Comparison of ENCODE assay signal across 18 cellular contexts in genomic region chr9:36445800-36446361, GRCh38. TPM values are rescaled to one million over a fixed set of nuclear protein-coding genes. Genes with fewer than 3 reads are reported as not detected.
DNase-seq lines count a peak whose midpoint lies in the region; ATAC-seq and TF ChIP-seq lines count a peak whose summit lies in the region.
"Had no signal": no experiment of that assay in that cellular context is flagged by ENCODE, and none has a peak within 500 bp of the region (broad histone marks: within the 10 kb centered on the region; RNA-seq: fewer than 3 reads in every experiment).

No MANE protein-coding gene starts in this region.

- TF ChIP-seq CTCF in endodermal cell (conservative IDR thresholded peaks at IDR 0.05) (no peak), mucosa of descending colon (IDR thresholded peaks at IDR 0.05) (no peak), upper lobe of right lung (IDR thresholded peaks at IDR 0.05) (no peak), uterus (IDR thresholded peaks at IDR 0.05) (no peak)

- H3K27ac Mint-ChIP-seq in endodermal cell: peak overlapping the region; percentile 11

- 90 to 91% methylated on average over 4 to 5 of the region's 5 CpGs for WGBS in endodermal cell (ENCODE audit: insufficient coverage in 1 of 2, insufficient read length in 1 of 2), 2 experiments

- peak overlapping the region; percentile 1 for H3K27ac ChIP-seq in endodermal cell (ENCODE audit: low read depth, low read length)
- H3K27ac ChIP-seq in upper lobe of right lung: no peak overlapping the region
- no peak overlapping the region for H3K27ac ChIP-seq in SJCRH30
- no peak overlapping the region for H3K27ac ChIP-seq in uterus
- H3K27ac ChIP-seq: BLaER1 treated with 17β-estradiol and CSF1 and Interleukin-3, amounts not matched to agents 10 nM and 100 nM; SK-N-MC had no signal

- peaks cover 12% of the 10 kb centered on the region for H3K36me3 Mint-ChIP-seq in endodermal cell (ENCODE audit: low read depth)

- DNase-seq in NT2/D1 (ENCODE audit: low read depth, low spot score): peak; percentile 9
- DNase-seq in endodermal cell: no peak
- no peak for DNase-seq in mucosa of descending colon
- no peak for DNase-seq in upper lobe of right lung
- DNase-seq in SJCRH30: no peak
- DNase-seq in glomerular visceral epithelial cell (ENCODE audit: extremely low spot score): no peak
- no peak for DNase-seq in uterus
- DNase-seq: CD8-positive, alpha-beta memory T cell; DMS53; EL; IMR-90; NCI-H1436 treated with DMSO at 0.1 percent for 48 hours; NCI-H2029; NCI-H526 had no signal

- H3K27me3 ChIP-seq in NT2/D1 (ENCODE audit: insufficient read depth, insufficient read length): no peaks in the 10 kb centered on the region
- H3K27me3 ChIP-seq in endodermal cell (ENCODE audit: control insufficient read depth, insufficient read depth, low read length, poor library complexity, severe bottlenecking): no peaks in the 10 kb centered on the region
- H3K27me3 ChIP-seq in upper lobe of right lung: no peaks in the 10 kb centered on the region
- no peaks in the 10 kb centered on the region for H3K27me3 ChIP-seq in SJCRH30
- H3K27me3 ChIP-seq in uterus: no peaks in the 10 kb centered on the region
- H3K27me3 ChIP-seq: BLaER1 treated with 17β-estradiol and CSF1 and Interleukin-3, amounts not matched to agents 10 nM and 100 nM had no signal

- intact Hi-C loops in mucosa of descending colon (cut with DNase I, micrococcal nuclease): no loop called here
- intact Hi-C loops in upper lobe of right lung (cut with DNase I): no loop called here
- intact Hi-C loops in uterus (cut with DNase I; ENCODE audit: low total_unique reads): no loop called here

- H3K4me3 ChIP-seq in NT2/D1 (ENCODE audit: insufficient read length, low read depth) (no peak overlapping the region), endodermal cell (ENCODE audit: low read length) (no peak overlapping the region), mucosa of descending colon (no peak overlapping the region), upper lobe of right lung (no peak overlapping the region), SJCRH30 (no peak overlapping the region), uterus (no peak overlapping the region)
- H3K4me3 ChIP-seq: BLaER1 treated with 17β-estradiol and CSF1 and Interleukin-3, amounts not matched to agents 10 nM and 100 nM; GM12878; SK-N-MC had no signal

- H3K4me1 ChIP-seq in NT2/D1 (ENCODE audit: insufficient read depth, insufficient read length): peaks cover 3% of the 10 kb centered on the region
- peaks cover 10% of the 10 kb centered on the region for H3K4me1 ChIP-seq in endodermal cell (ENCODE audit: control insufficient read depth, insufficient read depth, low read length)
- no peaks in the 10 kb centered on the region for H3K4me1 ChIP-seq in mucosa of descending colon (ENCODE audit: low read depth)
- H3K4me1 ChIP-seq in upper lobe of right lung: peaks cover 15% of the 10 kb centered on the region
- H3K4me1 ChIP-seq in SJCRH30: no peaks in the 10 kb centered on the region
- no peaks in the 10 kb centered on the region for H3K4me1 ChIP-seq in uterus

- H3K36me3 ChIP-seq in NT2/D1 (ENCODE audit: insufficient read depth, insufficient read length, low read length) (no peaks in the 10 kb centered on the region), endodermal cell (ENCODE audit: control insufficient read depth, insufficient read depth, low read length) (no peaks in the 10 kb centered on the region), mucosa of descending colon (ENCODE audit: low read depth) (no peaks in the 10 kb centered on the region), upper lobe of right lung (no peaks in the 10 kb centered on the region), SJCRH30 (no peaks in the 10 kb centered on the region), uterus (no peaks in the 10 kb centered on the region)

- ATAC-seq in mucosa of descending colon (peak; percentile 14), upper lobe of right lung (peak; percentile 67)
- ATAC-seq: GM12878, Right ventricle myocardium inferior had no signal

- H3K4me1 Mint-ChIP-seq in endodermal cell: peaks cover 50% of the 10 kb centered on the region

- H3K9ac ChIP-seq in NT2/D1 (ENCODE audit: insufficient read length, low read depth) (no peak overlapping the region), endodermal cell (ENCODE audit: extremely low read depth, low read length, poor library complexity, severe bottlenecking) (no peak overlapping the region)
- H3K9ac ChIP-seq: BLaER1 treated with 17β-estradiol and CSF1 and Interleukin-3, amounts not matched to agents 10 nM and 100 nM had no signal

- H3K9me3 Mint-ChIP-seq in endodermal cell: peaks cover 1% of the 10 kb centered on the region
- H3K9me3 Mint-ChIP-seq: CD8-positive, alpha-beta memory T cell had no signal

- H3K9me3 ChIP-seq in NT2/D1 (ENCODE audit: insufficient read depth, low read length): no peaks in the 10 kb centered on the region
- no peaks in the 10 kb centered on the region for H3K9me3 ChIP-seq in endodermal cell (ENCODE audit: control insufficient read depth, low read length)
- H3K9me3 ChIP-seq in mucosa of descending colon: no peaks in the 10 kb centered on the region
- no peaks in the 10 kb centered on the region for H3K9me3 ChIP-seq in upper lobe of right lung
- H3K9me3 ChIP-seq in SJCRH30 (replicated peaks): no peaks in the 10 kb centered on the region
- H3K9me3 ChIP-seq in uterus: no peaks in the 10 kb centered on the region

- H3K27me3 Mint-ChIP-seq in endodermal cell (ENCODE audit: insufficient read depth): no peaks in the 10 kb centered on the region
- H3K27me3 Mint-ChIP-seq: CD8-positive, alpha-beta memory T cell had no signal

- H3K4me3 Mint-ChIP-seq in endodermal cell: no peak overlapping the region

- TF ChIP-seq POLR2A in uterus (IDR thresholded peaks at IDR 0.05): no peak

RNA-seq across cellular contexts. Expression of gene RNF38, which starts 45.8 kb away (rescaled TPM):
- total RNA-seq in endodermal cell: 10 to 100 TPM; 47.5 to 49.7 TPM
- 51.3 TPM for polyA plus RNA-seq in endodermal cell (2013, experiment 1 of 2)
- 43.0 TPM for polyA plus RNA-seq in endodermal cell (2013, experiment 2 of 2)
- 10 to 100 TPM; 31.8 to 69.7 (median 43.1) TPM for total RNA-seq in mucosa of descending colon
- 49.7 TPM for total RNA-seq in upper lobe of right lung
- 19.6 and 21.5 TPM in 2 replicates for total RNA-seq in SJCRH30 (2014; rRNA removed; shearing (Covaris generic))
- total RNA-seq in uterus: 10 to 100 TPM; 18.2 to 79.2 (median 30.6) TPM
